Comparison of ENCODE assay signal across 26 cellular contexts in the genomic region with DNA sequence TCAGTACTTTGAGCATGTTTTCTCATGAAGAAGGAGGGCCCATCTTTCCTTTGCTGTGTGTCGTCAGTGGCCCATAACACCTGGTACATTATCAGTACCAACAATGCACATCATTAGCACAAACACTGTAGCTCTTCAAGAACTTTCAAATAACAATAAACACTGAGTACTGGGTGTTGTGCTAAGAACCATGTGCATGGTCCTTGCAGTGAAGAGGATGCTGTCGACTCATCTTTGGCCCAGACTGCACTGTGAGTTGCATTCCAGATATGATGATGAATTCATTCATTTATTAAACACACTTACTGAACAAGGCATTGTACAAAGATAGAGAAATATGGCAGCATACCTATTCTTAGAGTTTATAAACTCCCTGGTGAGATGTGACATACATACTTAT.
"Had no signal": no experiment of that assay in that cellular context is flagged by ENCODE, and none has a peak within 500 bp of the region (broad histone marks: within the 10 kb centered on the region; RNA-seq: fewer than 3 reads in every experiment).

No MANE protein-coding gene starts in this region.

- H3K4me3 ChIP-seq: adrenal gland, ascending aorta, colonic mucosa, esophagus muscularis mucosa, gastroesophageal sphincter, lung, neural progenitor cell, smooth muscle cell, testis, uterus had no signal

- H3K9me3 ChIP-seq: adrenal gland, ascending aorta, colonic mucosa, esophagus muscularis mucosa, gastroesophageal sphincter, testis, uterus had no signal

- H3K4me1 ChIP-seq: adrenal gland, ascending aorta, colonic mucosa, gastroesophageal sphincter, uterus had no signal

- H3K27me3 ChIP-seq: adrenal gland, ascending aorta, colonic mucosa, testis, uterus had no signal

- H3K36me3 ChIP-seq: adrenal gland, ascending aorta, colonic mucosa, esophagus muscularis mucosa, gastroesophageal sphincter, neural progenitor cell, uterus had no signal

- H3K27ac ChIP-seq: adrenal gland, ascending aorta, colonic mucosa, esophagus muscularis mucosa, gastroesophageal sphincter, neural progenitor cell, testis, uterus had no signal

- DNase-seq: activated CD4-positive, alpha-beta T cell treated with anti-CD3 and anti-CD28 coated beads for 4 hours; activated CD4-positive, alpha-beta T cell treated with anti-CD3 and anti-CD28 coated beads, Interleukin-2, amount 50 U/mL, for 48 hours; activated CD4-positive, CD25-positive, alpha-beta regulatory T cell; activated CD8-positive, alpha-beta memory T cell treated with anti-CD3 and anti-CD28 coated beads, Interleukin-2, amount 50 U/mL, for 48 hours; activated naive CD4-positive, alpha-beta T cell; activated T-cell treated with anti-CD3 and anti-CD28 coated beads, Interleukin-2, amount 50 U/mL, for 4 hours; adrenal gland; central memory CD4-positive, alpha-beta T cell; colonic mucosa; head of caudate nucleus; islet precursor cell; left colon; naive thymus-derived CD8-positive, alpha-beta T cell; stimulated activated CD4-positive, alpha-beta T cell treated with anti-CD3 and anti-CD28 coated beads, Interleukin-15, amount 100 ng/mL, for 24 hours; stimulated activated naive B cell treated with anti-CD40 and anti-IgM and Interleukin-4, amounts not matched to agents 10 μg/mL and 1 μg/mL and 100 μg/mL, for 72 hours; T1000; testis; trophoblast cell; uterus had no signal

- H3K9ac ChIP-seq: neural progenitor cell had no signal

- H2AFZ ChIP-seq: neural progenitor cell had no signal

- ATAC-seq: activated T-cell treated with anti-CD3 and anti-CD28 coated beads, Interleukin-2, amount 50 U/mL, for 4 hours; gastroesophageal sphincter; left colon; naive thymus-derived CD8-positive, alpha-beta T cell; sciatic nerve; stimulated activated naive B cell treated with anti-CD40 and anti-IgM and Interleukin-4, amounts not matched to agents 10 μg/mL and 1 μg/mL and 100 μg/mL, for 72 hours had no signal

- H3K4me2 ChIP-seq: neural progenitor cell, smooth muscle cell had no signal
